In the genomic region with DNA sequence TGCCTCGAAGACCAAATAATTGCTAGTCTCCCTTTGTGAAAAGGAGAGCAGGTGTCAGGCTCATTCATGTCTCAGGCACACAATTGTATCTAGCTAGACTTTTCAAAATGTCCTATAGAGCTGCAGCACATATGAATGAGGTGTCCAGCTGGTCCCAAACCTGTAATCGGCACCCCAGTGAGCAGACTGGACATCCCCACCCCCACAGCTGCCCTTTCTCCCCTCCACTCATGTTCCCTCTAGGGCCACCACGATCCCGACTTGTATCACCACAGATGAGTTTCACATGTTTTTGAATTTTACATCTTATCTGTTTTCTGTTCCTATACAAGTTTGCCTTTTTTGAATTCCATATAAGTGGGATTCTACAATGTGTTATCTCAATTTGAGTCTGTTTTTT, we compare ENCODE assay signal across 17 cellular contexts.
DNase-seq lines count a peak whose midpoint lies in the region; FAIRE-seq and TF ChIP-seq lines count a peak whose summit lies in the region.
"Had no signal": no experiment of that assay in that cellular context is flagged by ENCODE, and none has a peak within 500 bp of the region (broad histone marks: within the 10 kb centered on the region; RNA-seq: fewer than 3 reads in every experiment).

No MANE protein-coding gene starts in this region.

- H3K9me3 Mint-ChIP-seq in endothelial cell (ENCODE audit: unreplicated experiment), result no peaks in the 10 kb centered on the region

- H3K27ac ChIP-seq in coronary artery, result peak overlapping the region in 1 of 2 donors; percentile 85
- H3K27ac ChIP-seq in prostate gland, result peak overlapping the region; percentile 58 to 74
- no peak overlapping the region for H3K27ac ChIP-seq in small intestine (ENCODE audit: low read depth in 1 of 2, low read length in 1 of 2)
- H3K27ac ChIP-seq: GM23248, Peyer's patch had no signal

- TF ChIP-seq CTCF in coronary artery (IDR thresholded peaks at IDR 0.05) (no peak), prostate gland (IDR thresholded peaks at IDR 0.05) (no peak), endothelial cell (IDR thresholded peaks at IDR 0.05; ENCODE audit: unreplicated experiment) (no peak)

- H3K4me1 Mint-ChIP-seq in endothelial cell (ENCODE audit: unreplicated experiment), result peaks cover 4% of the 10 kb centered on the region
- H3K4me1 Mint-ChIP-seq: CD8-positive, alpha-beta memory T cell had no signal

- no peak overlapping the region for H3K4me3 Mint-ChIP-seq in endothelial cell (ENCODE audit: unreplicated experiment)
- H3K4me3 Mint-ChIP-seq: CD8-positive, alpha-beta memory T cell had no signal

- H3K27me3 Mint-ChIP-seq in endothelial cell (ENCODE audit: unreplicated experiment), result peaks cover 11% of the 10 kb centered on the region

- H3K9me3 ChIP-seq in prostate gland (no peaks in the 10 kb centered on the region), small intestine (ENCODE audit: control insufficient read depth, low read depth) (no peaks in the 10 kb centered on the region)
- H3K9me3 ChIP-seq: Peyer's patch had no signal

- no peaks in the 10 kb centered on the region for H3K4me1 ChIP-seq in prostate gland (replicated peaks)
- H3K4me1 ChIP-seq in small intestine (ENCODE audit: control insufficient read depth in 2 of 2, insufficient read depth in 1 of 2, low read depth in 1 of 2, low read length in 1 of 2), result no peaks in the 10 kb centered on the region

- no peaks in the 10 kb centered on the region for H3K27me3 ChIP-seq in prostate gland (replicated peaks; ENCODE audit: insufficient read depth)
- H3K27me3 ChIP-seq in small intestine (ENCODE audit: control insufficient read depth in 2 of 2, insufficient read depth in 2 of 2, low read length in 2 of 2), result no peaks in the 10 kb centered on the region
- H3K27me3 ChIP-seq: Peyer's patch had no signal

- DNase-seq in NCI-H1417 (lab: John Stamatoyannopoulos, UW) (peak in 2 of 3 experiments; percentile 54 to 76), NCI-H345 (lab: John Stamatoyannopoulos, UW) (peak; percentile 52), coronary artery (ENCODE audit: low spot score) (peak; percentile 70), prostate gland (ENCODE audit: low spot score) (no peak), endothelial cell (ENCODE audit: low spot score) (no peak), small intestine (no peak), T-helper 1 cell (no peak)
- DNase-seq in activated CD4-positive, alpha-beta T cell treated with anti-CD3 and anti-CD28 coated beads for 1 hour, result no peak
- DNase-seq: CD8-positive, alpha-beta memory T cell; GF-D8; GM23248; KBM-7; NCI-H1092; NCI-H187 treated with DMSO at 0.1 percent for 48 hours; NCI-H510A treated with DMSO at 0.1 percent for 48 hours; Peyer's patch; SHP77 treated with DMSO at 0.1 percent for 48 hours had no signal

- H3K36me3 ChIP-seq in prostate gland, result no peaks in the 10 kb centered on the region
- no peaks in the 10 kb centered on the region for H3K36me3 ChIP-seq in small intestine (ENCODE audit: control insufficient read depth in 2 of 2, insufficient read depth in 2 of 2, low read length in 2 of 2)
- H3K36me3 ChIP-seq: Peyer's patch had no signal

- no peak for FAIRE-seq in small intestine (lab: Jason Lieb, UNC)

- WGBS in prostate gland, result 55% methylated on average over 4 of the region's 4 CpGs
- 83 to 88% (median 84%) methylated on average over 4 of the region's 4 CpGs for WGBS in small intestine, 3 donors

- intact Hi-C loops in prostate gland (cut with DNase I), result no loop called here

- H3K36me3 Mint-ChIP-seq in endothelial cell (ENCODE audit: low read depth, unreplicated experiment), result no peaks in the 10 kb centered on the region
- H3K36me3 Mint-ChIP-seq: CD8-positive, alpha-beta memory T cell had no signal

- no peak overlapping the region for H3K27ac Mint-ChIP-seq in endothelial cell (ENCODE audit: unreplicated experiment)

- no peak overlapping the region for H3K4me3 ChIP-seq in coronary artery
- no peak overlapping the region for H3K4me3 ChIP-seq in prostate gland
- no peak overlapping the region for H3K4me3 ChIP-seq in small intestine (ENCODE audit: low read depth in 1 of 2, low read length in 2 of 2)
- H3K4me3 ChIP-seq: GM23248, Peyer's patch had no signal

- no peak for TF ChIP-seq POLR2A in prostate gland (IDR thresholded peaks at IDR 0.05)

Comparison
In these comparisons a context has a peak if more than half of its experiments do, and no peak if none do; other contexts are left out.
1. DNase-seq: peak in NCI-H1417 (2 of 3), NCI-H345 (single experiment) and coronary artery (single experiment); none in prostate gland (single experiment), activated CD4-positive, alpha-beta T cell treated with anti-CD3 and anti-CD28 coated beads for 1 hour (single experiment), endothelial cell (single experiment), small intestine (single experiment) and T-helper 1 cell (0 of 5).
2. H3K27ac ChIP-seq: peak in prostate gland (2 of 2); none in small intestine (0 of 2).